In genomic region chr19:57302020-57302465, GRCh38 we compare ENCODE assay signal across 4 cellular contexts.
A peak's percentile ranks its signal among the peaks of the same experiment; 100 is the strongest.
TF ChIP-seq lines count a peak whose summit lies in the region.

No MANE protein-coding gene starts in this region.

TF ChIP-seq in IMR-90, 13 proteins besides CTCF, POLR2A, EP300 and RAD21:
- TF ChIP-seq RCOR1 (IDR thresholded peaks at IDR 0.05; ENCODE audit: insufficient replicate concordance, low read length) = peak; percentile 66
- TF ChIP-seq SMC3 (IDR thresholded peaks at IDR 0.05; ENCODE audit: low read depth, low read length) = no peak
- TF ChIP-seq MAZ (IDR thresholded peaks at IDR 0.05; ENCODE audit: borderline replicate concordance, low read depth, low read length) = peak; percentile 50; the same call in 1 of the 2 replicates
- no peak for TF ChIP-seq CHD1 (IDR thresholded peaks at IDR 0.05; ENCODE audit: low read depth, low read length)
- TF ChIP-seq FOS (IDR thresholded peaks at IDR 0.05; ENCODE audit: low read depth, low read length) = peak; percentile 86
- TF ChIP-seq MAFK (IDR thresholded peaks at IDR 0.05; ENCODE audit: low read depth, low read length) = peak; percentile 79
- TF ChIP-seq ELK1 (IDR thresholded peaks at IDR 0.05; ENCODE audit: borderline replicate concordance, low read depth, low read length) = no peak
- TF ChIP-seq NFE2L2 (IDR thresholded peaks at IDR 0.05; ENCODE audit: low read depth, low read length) = peak; percentile 64; the same call in 1 of the 2 replicates
- peak; percentile 97 for TF ChIP-seq CEBPB (IDR thresholded peaks at IDR 0.05; ENCODE audit: low read depth, low read length)
- peak; percentile 42; the same call in 1 of the 2 replicates for TF ChIP-seq MXI1 (IDR thresholded peaks at IDR 0.05; ENCODE audit: borderline replicate concordance, low read depth, low read length)
- peak; percentile 35 for TF ChIP-seq BHLHE40 (IDR thresholded peaks at IDR 0.05; ENCODE audit: low read depth, low read length)
- TF ChIP-seq RFX5 (IDR thresholded peaks at IDR 0.05; ENCODE audit: low read depth, low read length) = no peak
- no peak for TF ChIP-seq USF2 (IDR thresholded peaks at IDR 0.05; ENCODE audit: low read depth, low read length)

TF ChIP-seq in GM12878, 131 proteins besides CTCF, POLR2A, EP300 and RAD21:
- TF ChIP-seq SUZ12 (IDR thresholded peaks at IDR 0.05; ENCODE audit: unreplicated experiment) = no peak
- TF ChIP-seq MEF2B (IDR thresholded peaks at IDR 0.05; ENCODE audit: partially characterized antibody, poor library complexity, severe bottlenecking) = peak; percentile 65

TF ChIP-seq in HEK293T, 16 proteins besides CTCF, POLR2A, EP300 and RAD21:
- TF ChIP-seq ELF4 (IDR thresholded peaks at IDR 0.05) (no peak), TARDBP (IDR thresholded peaks at IDR 0.05) (no peak), SP1 (IDR thresholded peaks at IDR 0.05) (no peak), FOXK2 (IDR thresholded peaks at IDR 0.05) (no peak), ARNT (IDR thresholded peaks at IDR 0.05) (no peak), ZNF384 (IDR thresholded peaks at IDR 0.05) (no peak), CTBP1 (IDR thresholded peaks at IDR 0.05; ENCODE audit: borderline replicate concordance) (no peak)

TF ChIP-seq in GM12891, 5 proteins besides CTCF, POLR2A, EP300 and RAD21:
- no peak for TF ChIP-seq TAF1 (IDR thresholded peaks at IDR 0.05; ENCODE audit: low read depth, low read length)
- TF ChIP-seq POLR2AphosphoS5 (IDR thresholded peaks at IDR 0.05; ENCODE audit: low read depth, low read length) = no peak
- no peak for TF ChIP-seq PAX5 (IDR thresholded peaks at IDR 0.05; ENCODE audit: insufficient read depth, low read length, severe bottlenecking)
- no peak for TF ChIP-seq SPI1 (IDR thresholded peaks at IDR 0.05; ENCODE audit: low read depth, low read length)
TF ChIP-seq in GM12891: peak in this region for 0.
